In genomic region chr6:163149535-163149848, GRCh38 we compare ENCODE assay signal across 23 cellular contexts.
DNase-seq lines count a peak whose midpoint lies in the region; ATAC-seq, FAIRE-seq and TF ChIP-seq lines count a peak whose summit lies in the region.
"Had no signal": no experiment of that assay in that cellular context is flagged by ENCODE, and none has a peak within 500 bp of the region (broad histone marks: within the 10 kb centered on the region; RNA-seq: fewer than 3 reads in every experiment).

No MANE protein-coding gene starts in this region.

- ATAC-seq in HG02970 (IDR thresholded peaks at IDR 0.05; ENCODE audit: low FRiP score, unreplicated experiment): no peak
- ATAC-seq: A549 had no signal

- no peak overlapping the region for H3K9ac ChIP-seq in kidney (ENCODE audit: low read length in 2 of 2)

- no peaks in the 10 kb centered on the region for H3K9me3 ChIP-seq in kidney (ENCODE audit: control insufficient read depth in 1 of 2, low read length in 2 of 2)
- H3K9me3 ChIP-seq: A549, HAP-1 had no signal

- H3K36me3 ChIP-seq in H7 (replicated peaks; ENCODE audit: control insufficient read depth, insufficient read depth, low read length): no peaks in the 10 kb centered on the region
- H3K36me3 ChIP-seq in kidney (ENCODE audit: control insufficient read depth in 1 of 2, insufficient read depth in 2 of 2, low read length in 2 of 2): no peaks in the 10 kb centered on the region
- H3K36me3 ChIP-seq: HAP-1 had no signal

- H3K4me1 ChIP-seq in kidney (ENCODE audit: control insufficient read depth in 1 of 2, insufficient read depth in 1 of 2, low read depth in 1 of 2, low read length in 2 of 2): no peaks in the 10 kb centered on the region
- H3K4me1 ChIP-seq: A549 had no signal

- peaks cover 2% of the 10 kb centered on the region for H3K27me3 ChIP-seq in H7 (ENCODE audit: control insufficient read depth, insufficient read depth, low read length)

- no peak for TF ChIP-seq CTCF in kidney (IDR thresholded peaks at IDR 0.05; ENCODE audit: borderline replicate concordance, extremely low read depth, insufficient read depth)

- FAIRE-seq in kidney (lab: Jason Lieb, UNC): no peak
- FAIRE-seq: A549, HTR-8/SVneo had no signal

- H3K27ac ChIP-seq in cingulate gyrus (ENCODE audit: low read depth, low read length) (peak overlapping the region; percentile 83), kidney (ENCODE audit: low read depth in 2 of 2, low read length in 2 of 2) (no peak overlapping the region), temporal lobe (ENCODE audit: low read depth, low read length) (peak overlapping the region; percentile 91)
- H3K27ac ChIP-seq: A549, HL-60, RWPE1 had no signal

- peak; percentile 60 for DNase-seq in H7
- peak; percentile 64 for DNase-seq in kidney
- DNase-seq in DMS153 treated with DMSO at 0.1 percent for 48 hours (lab: John Stamatoyannopoulos, UW; ENCODE audit: unreplicated experiment): no peak
- DNase-seq in NCI-H146 treated with DMSO at 0.1 percent for 48 hours (lab: John Stamatoyannopoulos, UW; ENCODE audit: unreplicated experiment): no peak
- DNase-seq: DMS53; GF-D8; KG1; NCI-H1092; NCI-H1436; NCI-H2029; NCI-H226; NCI-H524; NCI-H774; NK-92 treated with Interleukin-12 subunit alpha and Interleukin-12 subunit beta, amount 100 ng/mL, for 24 hours; SIG-M5 had no signal

- intact Hi-C loops in kidney (cut with DNase I): no loop called here

- peak overlapping the region; percentile 24; the same call in 1 of the 2 replicates for H3K4me3 ChIP-seq in H7 (ENCODE audit: insufficient read depth, low read depth, low read length)
- no peak overlapping the region for H3K4me3 ChIP-seq in kidney (ENCODE audit: low read length in 2 of 2)
- H3K4me3 ChIP-seq: A549, HAP-1 had no signal

Comparison
In these comparisons a context has a peak if more than half of its experiments do, and no peak if none do; other contexts are left out.
1. DNase-seq: peak in H7 (single experiment) and kidney (single experiment); none in DMS153 treated with DMSO at 0.1 percent for 48 hours (single experiment) and NCI-H146 treated with DMSO at 0.1 percent for 48 hours (single experiment).
2. H3K27ac ChIP-seq: peak in cingulate gyrus (single experiment) and temporal lobe (single experiment); none in kidney (0 of 2).